1 cellular context compared by ENCODE assay signal in the genomic region with DNA sequence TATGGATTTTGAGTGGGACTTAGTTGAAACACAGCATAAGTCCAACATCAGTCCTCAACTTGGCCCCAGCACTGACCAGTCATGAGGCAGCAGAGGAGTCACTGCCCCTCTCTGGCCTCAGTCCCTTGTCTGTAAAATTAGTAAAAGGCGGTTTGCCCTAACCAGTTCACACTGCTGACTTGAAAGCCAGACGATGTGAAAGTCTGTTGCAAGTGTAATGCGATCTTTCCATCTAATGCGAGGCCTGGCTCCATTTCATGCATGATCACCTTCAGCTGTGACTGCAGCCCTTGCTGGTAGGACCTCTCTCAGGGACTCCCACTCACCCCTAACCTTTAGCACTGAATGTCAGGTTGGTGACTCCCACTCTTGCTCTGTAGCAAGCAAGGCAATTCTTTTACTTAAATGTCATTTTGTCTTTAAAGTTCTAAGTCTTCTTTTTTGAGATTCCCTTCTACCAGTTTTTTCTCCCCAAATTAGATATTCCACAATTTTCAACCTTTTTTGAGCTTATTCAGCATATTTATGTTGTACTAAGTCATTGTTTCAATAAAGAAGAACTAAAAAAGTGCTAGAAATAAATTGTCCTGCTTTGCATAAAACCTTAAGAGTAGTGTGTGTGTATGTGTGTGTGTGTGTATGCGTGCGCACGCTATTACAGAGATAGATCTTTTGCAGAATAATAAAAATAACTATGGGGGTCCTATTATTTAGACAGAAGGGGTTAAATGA.
TF ChIP-seq lines count a peak whose summit lies in the region.

No MANE protein-coding gene starts in this region.

TF ChIP-seq in IMR-90, 13 proteins besides CTCF, POLR2A, EP300 and RAD21 (continued from another document):
- TF ChIP-seq, protein P1, sequence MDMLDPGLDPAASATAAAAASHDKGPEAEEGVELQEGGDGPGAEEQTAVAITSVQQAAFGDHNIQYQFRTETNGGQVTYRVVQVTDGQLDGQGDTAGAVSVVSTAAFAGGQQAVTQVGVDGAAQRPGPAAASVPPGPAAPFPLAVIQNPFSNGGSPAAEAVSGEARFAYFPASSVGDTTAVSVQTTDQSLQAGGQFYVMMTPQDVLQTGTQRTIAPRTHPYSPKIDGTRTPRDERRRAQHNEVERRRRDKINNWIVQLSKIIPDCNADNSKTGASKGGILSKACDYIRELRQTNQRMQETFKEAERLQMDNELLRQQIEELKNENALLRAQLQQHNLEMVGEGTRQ (IDR thresholded peaks at IDR 0.05; ENCODE audit: low read depth, low read length) = no peak
